In the genomic region with DNA sequence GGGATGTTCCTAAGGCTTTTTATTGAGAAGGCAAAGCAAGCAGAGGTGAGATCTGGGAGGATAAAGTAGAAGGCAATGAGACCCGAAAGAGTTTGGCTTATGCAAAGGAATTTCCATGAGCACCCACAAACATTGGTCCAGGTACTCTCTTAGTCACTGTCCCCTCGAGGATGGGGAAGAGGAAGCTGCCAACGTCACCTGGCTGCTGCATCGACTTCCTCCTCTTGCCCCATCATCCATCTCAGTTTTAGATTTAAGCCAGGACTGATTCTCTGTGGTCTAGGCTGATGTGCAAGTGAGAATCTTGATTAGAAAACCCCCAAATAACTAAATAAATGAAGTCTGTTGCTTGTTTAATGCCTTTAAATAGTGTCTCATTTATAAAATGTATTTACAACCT, we compare ENCODE assay signal across 16 cellular contexts. TPM values are rescaled to one million over a fixed set of nuclear protein-coding genes. Genes with fewer than 3 reads are reported as not detected.
DNase-seq lines count a peak whose midpoint lies in the region; ATAC-seq and TF ChIP-seq lines count a peak whose summit lies in the region.
"Had no signal": no experiment of that assay in that cellular context is flagged by ENCODE, and none has a peak within 500 bp of the region (broad histone marks: within the 10 kb centered on the region; RNA-seq: fewer than 3 reads in every experiment).

No MANE protein-coding gene starts in this region.

- H3K36me3 Mint-ChIP-seq in activated T-helper 17 cell treated with anti-CD3 and anti-CD28 coated beads, Interleukin-2, amount 50 U/mL, for 72 hours (ENCODE audit: low read depth), result peaks cover 18% of the 10 kb centered on the region

- no peak overlapping the region for H2AFZ ChIP-seq in OCI-LY3 (ENCODE audit: low read depth, low read length)

- CTCF ChIA-PET in GM10248 (lab: Yijun Ruan, JAX), result interaction anchor here (1.0 to 1.8 kb wide), 3 partner anchors 23 to 37 kb away, joined by 3 to 4 read pairs (median 3); no protein-coding TSS in a partner anchor

- no peaks in the 10 kb centered on the region for H3K9me3 Mint-ChIP-seq in activated T-helper 17 cell treated with anti-CD3 and anti-CD28 coated beads, Interleukin-2, amount 50 U/mL, for 72 hours
- H3K9me3 Mint-ChIP-seq: neural crest cell had no signal

- peaks cover 81% of the 10 kb centered on the region for H4K20me1 ChIP-seq in OCI-LY3 (ENCODE audit: insufficient read depth, low read length)

- H3K9ac ChIP-seq in OCI-LY3 (ENCODE audit: low read length), result no peak overlapping the region

- H3K36me3 ChIP-seq in OCI-LY3 (replicated peaks; ENCODE audit: low read depth, low read length), result peaks cover 19% of the 10 kb centered on the region
- H3K36me3 ChIP-seq: gastrocnemius medialis, WERI-Rb-1 had no signal

- no peaks in the 10 kb centered on the region for H3K27me3 Mint-ChIP-seq in activated T-helper 17 cell treated with anti-CD3 and anti-CD28 coated beads, Interleukin-2, amount 50 U/mL, for 72 hours

- peak; percentile 78 for DNase-seq in activated effector memory CD4-positive, alpha-beta T cell treated with anti-CD3 and anti-CD28 coated beads, Interleukin-2, amount 50 U/mL, for 16 hours
- DNase-seq in activated effector memory CD4-positive, alpha-beta T cell treated with Interleukin-2 at 50 U/mL for 16 hours, result no peak
- peak; percentile 27 for DNase-seq in stimulated activated CD8-positive, alpha-beta memory T cell treated with anti-CD3 and anti-CD28 coated beads, Interleukin-12 subunit alpha, Interleukin-12 subunit beta, amount 100 ng/mL, for 1 hour (ENCODE audit: low read depth)
- no peak for DNase-seq in NCI-H2081 (lab: John Stamatoyannopoulos, UW)
- DNase-seq in NCI-H748 treated with DMSO at 0.1 percent for 48 hours (lab: John Stamatoyannopoulos, UW), result no peak
- DNase-seq in GM10248 (ENCODE audit: extremely low spot score), result no peak
- DNase-seq: aorta, gastrocnemius medialis, Kasumi-1, kidney glomerular epithelial cell, NCI-H2171, WERI-Rb-1 had no signal

- H3K27ac ChIP-seq in OCI-LY3 (ENCODE audit: low read length), result peak overlapping the region; percentile 18; the same call in 1 of the 2 replicates
- H3K27ac ChIP-seq: gastrocnemius medialis, WERI-Rb-1 had no signal

- H3K4me2 ChIP-seq in OCI-LY3 (ENCODE audit: low read length), result peak overlapping the region; percentile 72

- ATAC-seq in activated T-helper 17 cell treated with anti-CD3 and anti-CD28 coated beads, Interleukin-2, amount 50 U/mL, for 72 hours (replicated peaks), result peak; percentile 64
- ATAC-seq: gastrocnemius medialis had no signal

- H3K79me2 ChIP-seq in OCI-LY3 (ENCODE audit: low read length), result peaks cover 35% of the 10 kb centered on the region

- peak overlapping the region; percentile 87 for H3K27ac Mint-ChIP-seq in activated T-helper 17 cell treated with anti-CD3 and anti-CD28 coated beads, Interleukin-2, amount 50 U/mL, for 72 hours

- H3K4me3 ChIP-seq in OCI-LY3 (ENCODE audit: low read length), result peak overlapping the region; percentile 48
- H3K4me3 ChIP-seq: gastrocnemius medialis, skin epidermis had no signal

- TF ChIP-seq CTCF in OCI-LY3 (IDR thresholded peaks at IDR 0.05; ENCODE audit: low read depth, low read length), result no peak
- no peak for TF ChIP-seq CTCF in GM10248 (IDR thresholded peaks at IDR 0.05; ENCODE audit: control extremely low read depth, extremely low read depth, low read depth, missing control alignments)

- POLR2A ChIA-PET in GM10248 (lab: Yijun Ruan, JAX), result no interaction called here

- H3K4me1 Mint-ChIP-seq in activated T-helper 17 cell treated with anti-CD3 and anti-CD28 coated beads, Interleukin-2, amount 50 U/mL, for 72 hours, result peaks cover 80% of the 10 kb centered on the region
- H3K4me1 Mint-ChIP-seq: neural crest cell had no signal

- no peaks in the 10 kb centered on the region for H3K9me3 ChIP-seq in OCI-LY3 (ENCODE audit: insufficient read depth, low read length)
- H3K9me3 ChIP-seq: gastrocnemius medialis had no signal

- H3K4me3 Mint-ChIP-seq in activated T-helper 17 cell treated with anti-CD3 and anti-CD28 coated beads, Interleukin-2, amount 50 U/mL, for 72 hours, result peak overlapping the region; percentile 69
- H3K4me3 Mint-ChIP-seq: neural crest cell had no signal

- H3K27me3 ChIP-seq in OCI-LY3 (ENCODE audit: low read depth, low read length), result peaks cover 10% of the 10 kb centered on the region; the same call in 1 of the 2 replicates
- H3K27me3 ChIP-seq: gastrocnemius medialis had no signal

- peaks cover 43% of the 10 kb centered on the region for H3K4me1 ChIP-seq in OCI-LY3 (ENCODE audit: low read length)
- H3K4me1 ChIP-seq: gastrocnemius medialis had no signal

RNA-seq across cellular contexts. Expression of a gene that starts 28.7 kb away (rescaled TPM):
- total RNA-seq in activated T-helper 17 cell treated with anti-CD3 and anti-CD28 coated beads, Interleukin-2, amount 50 U/mL, for 72 hours, result 100 to 1,000 TPM; 112 to 136 TPM

Comparison
In these comparisons a context has a peak if more than half of its experiments do, and no peak if none do; other contexts are left out.
1. DNase-seq: peak in activated effector memory CD4-positive, alpha-beta T cell treated with anti-CD3 and anti-CD28 coated beads, Interleukin-2, amount 50 U/mL, for 16 hours (single experiment) and stimulated activated CD8-positive, alpha-beta memory T cell treated with anti-CD3 and anti-CD28 coated beads, Interleukin-12 subunit alpha, Interleukin-12 subunit beta, amount 100 ng/mL, for 1 hour (single experiment); none in activated effector memory CD4-positive, alpha-beta T cell treated with Interleukin-2 at 50 U/mL for 16 hours (single experiment), NCI-H2081 (0 of 2), NCI-H748 treated with DMSO at 0.1 percent for 48 hours (single experiment) and GM10248 (single experiment).